In the genomic region with DNA sequence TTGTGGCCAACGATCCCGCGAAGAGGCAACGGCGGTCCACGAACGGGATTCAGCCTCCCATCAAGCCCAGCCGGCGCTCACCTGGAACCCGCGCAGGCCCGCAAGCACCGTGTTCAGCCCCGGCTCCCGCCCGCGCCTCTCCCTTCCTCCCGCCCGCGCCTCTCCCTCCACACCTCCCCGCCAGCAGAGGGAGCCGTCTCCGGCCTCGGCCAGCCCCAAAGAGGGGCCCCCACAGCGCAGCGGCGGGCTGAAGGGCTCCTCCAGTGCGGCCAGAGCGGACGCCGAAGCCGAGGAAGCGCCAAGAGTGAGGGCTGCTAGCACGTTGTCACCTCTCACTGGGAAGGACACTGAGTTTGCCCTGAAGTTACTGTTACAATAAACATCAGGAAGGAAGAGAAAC, we compare ENCODE assay signal across 8 cellular contexts. TPM values are rescaled to one million over a fixed set of nuclear protein-coding genes. Genes with fewer than 3 reads are reported as not detected.
DNase-seq lines count a peak whose midpoint lies in the region; FAIRE-seq and TF ChIP-seq lines count a peak whose summit lies in the region.

No MANE protein-coding gene starts in this region.

- no TSS peak for BruUV-seq in Caco-2 (replicated peaks; lab: Mats Ljungman, UMichigan)

- H3K9me3 Mint-ChIP-seq in stimulated activated naive CD8-positive, alpha-beta T cell treated with anti-CD3 and anti-CD28 coated beads, Interleukin-15, Interleukin-2, amounts not matched to agents 100 ng/mL and 50 ng/mL, for 24 hours = no peaks in the 10 kb centered on the region
- H3K9me3 Mint-ChIP-seq in Caco-2 (ENCODE audit: unreplicated experiment) = no peaks in the 10 kb centered on the region

- no peaks in the 10 kb centered on the region for H4K20me1 ChIP-seq in keratinocyte (ENCODE audit: control insufficient read depth, extremely low read depth, insufficient read depth, low read length)

- peak overlapping the region; percentile 28 for H3K27ac ChIP-seq in keratinocyte (ENCODE audit: control insufficient read depth, insufficient read depth, low read length)

- no peaks in the 10 kb centered on the region for H3K27me3 ChIP-seq in keratinocyte (ENCODE audit: control insufficient read depth, extremely low read depth, insufficient read depth, low read length)
- H3K27me3 ChIP-seq in Caco-2 (replicated peaks; ENCODE audit: control insufficient read depth, insufficient read depth, low read length) = no peaks in the 10 kb centered on the region

- peak overlapping the region; percentile 27 for H3K4me3 Mint-ChIP-seq in stimulated activated naive CD8-positive, alpha-beta T cell treated with anti-CD3 and anti-CD28 coated beads, Interleukin-15, Interleukin-2, amounts not matched to agents 100 ng/mL and 50 ng/mL, for 24 hours
- no peak overlapping the region for H3K4me3 Mint-ChIP-seq in Caco-2 (ENCODE audit: unreplicated experiment)

- no peaks in the 10 kb centered on the region for H3K36me3 Mint-ChIP-seq in stimulated activated naive CD8-positive, alpha-beta T cell treated with anti-CD3 and anti-CD28 coated beads, Interleukin-15, Interleukin-2, amounts not matched to agents 100 ng/mL and 50 ng/mL, for 24 hours (ENCODE audit: low read depth)
- H3K36me3 Mint-ChIP-seq in Caco-2 (ENCODE audit: insufficient read depth, unreplicated experiment) = peaks cover 4% of the 10 kb centered on the region

- intact Hi-C loops in Caco-2 (cut with micrococcal nuclease; ENCODE audit: unreplicated experiment) = no loop called here

- no peaks in the 10 kb centered on the region for H3K9me1 ChIP-seq in keratinocyte (ENCODE audit: control insufficient read depth, extremely low read depth, insufficient read depth, low read length)

- H3K9me3 ChIP-seq in keratinocyte (ENCODE audit: control insufficient read depth, low read depth, low read length) = no peaks in the 10 kb centered on the region
- no peaks in the 10 kb centered on the region for H3K9me3 ChIP-seq in Caco-2

- CTCF ChIA-PET in Caco-2 (lab: Charles Lee) = interaction anchor here (1.1 to 2.2 kb wide), 3 partner anchors 91 to 184 kb away, joined by 3 to 11 read pairs (median 3); partner anchors contain the start of gene SDC1

- H2AFZ ChIP-seq in keratinocyte (ENCODE audit: control insufficient read depth, low read length) = peak overlapping the region; percentile 90

- POLR2A ChIA-PET in Caco-2 (lab: Charles Lee) = no interaction called here

- FAIRE-seq in keratinocyte (lab: Jason Lieb, UNC) = no peak

- peaks cover 15% of the 10 kb centered on the region for H3K4me1 ChIP-seq in keratinocyte (ENCODE audit: control insufficient read depth, extremely low read depth, insufficient read depth, low read length)
- peaks cover 15% of the 10 kb centered on the region for H3K4me1 ChIP-seq in Caco-2

- no peaks in the 10 kb centered on the region for H3K79me2 ChIP-seq in keratinocyte (ENCODE audit: control insufficient read depth, insufficient read depth, low read length)

- peaks cover 42% of the 10 kb centered on the region for H3K27me3 Mint-ChIP-seq in stimulated activated naive CD8-positive, alpha-beta T cell treated with anti-CD3 and anti-CD28 coated beads, Interleukin-15, Interleukin-2, amounts not matched to agents 100 ng/mL and 50 ng/mL, for 24 hours
- no peaks in the 10 kb centered on the region for H3K27me3 Mint-ChIP-seq in Caco-2 (ENCODE audit: insufficient read depth, unreplicated experiment)

- no peaks in the 10 kb centered on the region for H3K36me3 ChIP-seq in keratinocyte (ENCODE audit: control insufficient read depth in 2 of 2, extremely low read depth in 1 of 2, insufficient read depth in 2 of 2, low read length in 2 of 2)
- H3K36me3 ChIP-seq in Caco-2 (ENCODE audit: control insufficient read depth, insufficient read depth, low read length) = no peaks in the 10 kb centered on the region

- DNase-seq in activated CD4-positive, alpha-beta T cell treated with anti-CD3 and anti-CD28 coated beads for 24 hours (ENCODE audit: low read depth in 2 of 2) = peak; percentile 10 to 15
- no peak for DNase-seq in activated CD4-positive, alpha-beta T cell treated with anti-CD3 and anti-CD28 coated beads for 1 hour
- DNase-seq in astrocyte of the hippocampus (ENCODE audit: low read depth, low spot score) (peak; percentile 37), keratinocyte (ENCODE audit: low read depth, low spot score) (no peak), NCI-H2196 treated with DMSO at 0.1 percent for 48 hours (lab: John Stamatoyannopoulos, UW; ENCODE audit: unreplicated experiment) (no peak), epidermal melanocyte (ENCODE audit: insufficient read length, low spot score) (no peak), Caco-2 (no peak)

- H3K4me3 ChIP-seq in keratinocyte (ENCODE audit: control insufficient read depth in 2 of 3, extremely low read depth in 1 of 3, insufficient read depth in 2 of 3, low read depth in 1 of 3, low read length in 3 of 3) (peak overlapping the region in 2 of 3 experiments; percentile 1 to 56), Caco-2 (ENCODE audit: low read depth, low read length) (no peak overlapping the region)

- dilution Hi-C loops in keratinocyte (cut with MboI; ENCODE audit: extremely low pct_ligation_motif_present, low sequenced_read_pairs) = no loop called here

- peak overlapping the region; percentile 46 for H3K9ac ChIP-seq in keratinocyte (ENCODE audit: control insufficient read depth, extremely low read depth, insufficient read depth, low read length)

- peak overlapping the region; percentile 57 for H3K4me2 ChIP-seq in keratinocyte (ENCODE audit: control insufficient read depth, extremely low read depth, insufficient read depth, low read depth, low read length)

- TF ChIP-seq CTCF in keratinocyte (optimal IDR thresholded peaks at IDR 0.05 in 1 of 3, IDR thresholded peaks at IDR 0.05 in 1 of 3, conservative IDR thresholded peaks at IDR 0.05 in 1 of 3; ENCODE audit: extremely low read depth in 1 of 3, insufficient read depth in 2 of 3, low read length in 3 of 3) (peak in 2 of 3 experiments; percentile 61 to 78), Caco-2 (IDR thresholded peaks at IDR 0.05; ENCODE audit: insufficient read depth in 1 of 2, low read depth in 1 of 2, low read length in 1 of 2, severe bottlenecking in 1 of 2, unreplicated experiment in 1 of 2) (peak in 1 of 2 experiments; percentile 23)

- H3K27ac Mint-ChIP-seq in stimulated activated naive CD8-positive, alpha-beta T cell treated with anti-CD3 and anti-CD28 coated beads, Interleukin-15, Interleukin-2, amounts not matched to agents 100 ng/mL and 50 ng/mL, for 24 hours = no peak overlapping the region
- no peak overlapping the region for H3K27ac Mint-ChIP-seq in Caco-2 (ENCODE audit: unreplicated experiment)

- H3K4me1 Mint-ChIP-seq in stimulated activated naive CD8-positive, alpha-beta T cell treated with anti-CD3 and anti-CD28 coated beads, Interleukin-15, Interleukin-2, amounts not matched to agents 100 ng/mL and 50 ng/mL, for 24 hours (ENCODE audit: low read depth) = no peaks in the 10 kb centered on the region
- H3K4me1 Mint-ChIP-seq in Caco-2 (ENCODE audit: low read depth, unreplicated experiment) = peaks cover 19% of the 10 kb centered on the region

RNA-seq across cellular contexts. Expression of gene LAPTM4A, which starts 55.3 kb away (rescaled TPM):
- 254 to 509 TPM (median 460 TPM) in 3 replicates for polyA plus RNA-seq in keratinocyte
- 67.7 TPM for polyA plus RNA-seq in keratinocyte (2011; ENCODE audit: low read depth)
- polyA plus RNA-seq in keratinocyte (2011; cell fraction: cytosol; rRNA removed) = 226 and 462 TPM in 2 replicates
- 737 and 886 TPM in 2 replicates for polyA plus RNA-seq in keratinocyte (2011; cell fraction: nucleus; rRNA removed)
- polyA plus RNA-seq in keratinocyte (2012; ENCODE audit: low replicate concordance) = 148 and 245 TPM in 2 replicates
- polyA minus RNA-seq in keratinocyte = 40.9 to 255 TPM (median 189 TPM) in 3 replicates
- 91.5 TPM for polyA minus RNA-seq in keratinocyte (2011; cell fraction: cytosol; rRNA and poly(A)+ RNA removed)
- polyA minus RNA-seq in keratinocyte (2011; cell fraction: nucleus; rRNA and poly(A)+ RNA removed) = 165 and 291 TPM in 2 replicates
- 121 and 140 TPM in 2 replicates for total RNA-seq in Caco-2 (2022)

Comparison
In these comparisons a context has a peak if more than half of its experiments do, and no peak if none do; other contexts are left out.
1. DNase-seq: peak in activated CD4-positive, alpha-beta T cell treated with anti-CD3 and anti-CD28 coated beads for 24 hours (2 of 2) and astrocyte of the hippocampus (single experiment); none in activated CD4-positive, alpha-beta T cell treated with anti-CD3 and anti-CD28 coated beads for 1 hour (single experiment), keratinocyte (single experiment), NCI-H2196 treated with DMSO at 0.1 percent for 48 hours (single experiment), epidermal melanocyte (single experiment) and Caco-2 (0 of 2).